Comparison of ENCODE assay signal across 8 cellular contexts in genomic region chr11:3854660-3854976, GRCh38. TPM values are rescaled to one million over a fixed set of nuclear protein-coding genes. Genes with fewer than 3 reads are reported as not detected.
DNase-seq lines count a peak whose midpoint lies in the region; ATAC-seq and TF ChIP-seq lines count a peak whose summit lies in the region.

No MANE protein-coding gene starts in this region.

- H3K79me2 ChIP-seq in GM23338 (replicated peaks; ENCODE audit: insufficient read depth) = 0 out of 2 replicates have a peak, but pooled peaks cover 4% of the 10 kb centered on the region
- H3K79me2 ChIP-seq in SU-DHL-6 (ENCODE audit: insufficient read depth, low read length) = peaks cover 30% of the 10 kb centered on the region
- peaks cover 39% of the 10 kb centered on the region for H3K79me2 ChIP-seq in smooth muscle cell (ENCODE audit: low read depth)

- peaks cover 19% of the 10 kb centered on the region for H3K27me3 ChIP-seq in GM23338 (ENCODE audit: insufficient read depth)
- no peaks in the 10 kb centered on the region for H3K27me3 ChIP-seq in SU-DHL-6 (ENCODE audit: low read length)
- no peaks in the 10 kb centered on the region for H3K27me3 ChIP-seq in foreskin keratinocyte
- no peaks in the 10 kb centered on the region for H3K27me3 ChIP-seq in smooth muscle cell (ENCODE audit: low read depth)

- H3F3A ChIP-seq in GM23338 (replicated peaks; ENCODE audit: low read depth) (peaks cover 5% of the 10 kb centered on the region; the same call in 1 of the 2 replicates), SU-DHL-6 (ENCODE audit: insufficient read depth) (peaks cover 16% of the 10 kb centered on the region), smooth muscle cell (ENCODE audit: low read depth) (no peaks in the 10 kb centered on the region)

- DNase-seq in GM23338 (ENCODE audit: low spot score) (peak; percentile 68), foreskin keratinocyte (peak in 1 of 2 donors; percentile 54), smooth muscle cell (lab: John Stamatoyannopoulos, UW; ENCODE audit: unreplicated experiment) (no peak), midbrain (lab: John Stamatoyannopoulos, UW) (no peak), islet precursor cell (no peak)

- H3K4me3 Mint-ChIP-seq in GM23338 = peak overlapping the region; percentile 79

- H3K27me3 Mint-ChIP-seq in GM23338 (ENCODE audit: insufficient read depth, low read depth, poor library complexity) = peaks cover 16% of the 10 kb centered on the region

- no peaks in the 10 kb centered on the region for H3K36me3 ChIP-seq in GM23338 (ENCODE audit: insufficient read depth)
- no peaks in the 10 kb centered on the region for H3K36me3 ChIP-seq in SU-DHL-6 (ENCODE audit: low read length)
- no peaks in the 10 kb centered on the region for H3K36me3 ChIP-seq in smooth muscle cell (ENCODE audit: low read depth)

- no peaks in the 10 kb centered on the region for H3K9me3 Mint-ChIP-seq in GM23338

- H2AFZ ChIP-seq in GM23338 = peak overlapping the region; percentile 97
- peak overlapping the region; percentile 85 for H2AFZ ChIP-seq in SU-DHL-6 (ENCODE audit: low read depth, low read length, severe bottlenecking)
- H2AFZ ChIP-seq in smooth muscle cell (ENCODE audit: low read depth) = peak overlapping the region; percentile 87

- TF ChIP-seq CTCF in GM23338 (conservative IDR thresholded peaks at IDR 0.05; ENCODE audit: low read depth in 2 of 2) (no peak), SU-DHL-6 (IDR thresholded peaks at IDR 0.05; ENCODE audit: insufficient read depth, low read length, poor library complexity, severe bottlenecking) (no peak), foreskin keratinocyte (conservative IDR thresholded peaks at IDR 0.05) (no peak), smooth muscle cell (IDR thresholded peaks at IDR 0.05; ENCODE audit: borderline replicate concordance, insufficient read depth, poor library complexity, severe bottlenecking) (no peak)

- no peak overlapping the region for H3K27ac ChIP-seq in GM23338 (ENCODE audit: low read depth)
- peak overlapping the region; percentile 93 for H3K27ac ChIP-seq in SU-DHL-6 (ENCODE audit: low read depth, low read length)
- peak overlapping the region; percentile 31 for H3K27ac ChIP-seq in foreskin keratinocyte
- H3K27ac ChIP-seq in smooth muscle cell (ENCODE audit: low read depth) = peak overlapping the region; percentile 29

- H3K27ac Mint-ChIP-seq in GM23338 = no peak overlapping the region

- H3K4me2 ChIP-seq in GM23338 (peak overlapping the region; percentile 91), SU-DHL-6 (ENCODE audit: low read depth, low read length, poor library complexity, severe bottlenecking) (peak overlapping the region; percentile 76), smooth muscle cell (peak overlapping the region; percentile 99)

- H3K36me3 Mint-ChIP-seq in GM23338 (ENCODE audit: low read depth) = no peaks in the 10 kb centered on the region; the same call in 2 of the 3 replicates

- 18% methylated on average over 7 of the region's 7 CpGs for WGBS in smooth muscle cell (ENCODE audit: low lambda C conversion rate)

- H3K4me1 ChIP-seq in GM23338 (ENCODE audit: insufficient read depth) = peaks cover 30% of the 10 kb centered on the region
- H3K4me1 ChIP-seq in foreskin keratinocyte = peaks cover 7% of the 10 kb centered on the region
- H3K4me1 ChIP-seq in smooth muscle cell (ENCODE audit: low read depth) = peaks cover 11% of the 10 kb centered on the region

- H3K9me3 ChIP-seq in SU-DHL-6 (ENCODE audit: insufficient read depth, low read length) (no peaks in the 10 kb centered on the region), smooth muscle cell (replicated peaks; ENCODE audit: low read depth) (no peaks in the 10 kb centered on the region)

- H3K9ac ChIP-seq in SU-DHL-6 (ENCODE audit: low read length) (peak overlapping the region; percentile 72), smooth muscle cell (ENCODE audit: low read depth) (no peak overlapping the region)

- H3K9me2 ChIP-seq in GM23338 (ENCODE audit: insufficient read depth) = no peaks in the 10 kb centered on the region
- H3K9me2 ChIP-seq in SU-DHL-6 (replicated peaks; ENCODE audit: insufficient read depth, low read length) = no peaks in the 10 kb centered on the region

- H4K20me1 ChIP-seq in GM23338 (replicated peaks; ENCODE audit: insufficient read depth) = peaks cover 6% of the 10 kb centered on the region; the same call in 1 of the 2 replicates
- H4K20me1 ChIP-seq in SU-DHL-6 (ENCODE audit: low read depth, low read length) = no peaks in the 10 kb centered on the region; the same call in 1 of the 2 replicates
- H4K20me1 ChIP-seq in smooth muscle cell (ENCODE audit: low read depth) = peaks cover 32% of the 10 kb centered on the region

- H3K4me1 Mint-ChIP-seq in GM23338 = peaks cover 32% of the 10 kb centered on the region

- ATAC-seq in GM23338 (peak; percentile 23), foreskin keratinocyte (peak; percentile 10), GM21737 (IDR thresholded peaks at IDR 0.05; ENCODE audit: unreplicated experiment) (no peak), HG03135 (IDR thresholded peaks at IDR 0.05; ENCODE audit: unreplicated experiment) (no peak)

- H3K4me3 ChIP-seq in GM23338 (peak overlapping the region; percentile 93), SU-DHL-6 (ENCODE audit: insufficient read depth, low read length, poor library complexity, severe bottlenecking) (peak overlapping the region; percentile 40), smooth muscle cell (peak overlapping the region; percentile 78)

TF ChIP-seq in GM23338, 12 proteins besides CTCF, POLR2A, EP300 and RAD21:
- TF ChIP-seq, protein P1, sequence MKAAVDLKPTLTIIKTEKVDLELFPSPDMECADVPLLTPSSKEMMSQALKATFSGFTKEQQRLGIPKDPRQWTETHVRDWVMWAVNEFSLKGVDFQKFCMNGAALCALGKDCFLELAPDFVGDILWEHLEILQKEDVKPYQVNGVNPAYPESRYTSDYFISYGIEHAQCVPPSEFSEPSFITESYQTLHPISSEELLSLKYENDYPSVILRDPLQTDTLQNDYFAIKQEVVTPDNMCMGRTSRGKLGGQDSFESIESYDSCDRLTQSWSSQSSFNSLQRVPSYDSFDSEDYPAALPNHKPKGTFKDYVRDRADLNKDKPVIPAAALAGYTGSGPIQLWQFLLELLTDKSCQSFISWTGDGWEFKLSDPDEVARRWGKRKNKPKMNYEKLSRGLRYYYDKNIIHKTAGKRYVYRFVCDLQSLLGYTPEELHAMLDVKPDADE (IDR thresholded peaks at IDR 0.05) = peak; percentile 35; the same call in 1 of the 2 replicates
- TF ChIP-seq CREB1 (CRISPR knock-in tag; IDR thresholded peaks at IDR 0.05; ENCODE audit: low read depth) = no peak

RNA-seq across cellular contexts. Expression of gene STIM1, which starts 0.8 kb away (rescaled TPM):
- total RNA-seq in GM23338 (2014; rRNA removed; shearing (Covaris generic)) = 9.3 and 14.0 TPM in 2 replicates
- 3.5 and 3.9 TPM in 2 replicates for polyA plus RNA-seq in GM23338 (2016; fragmentation: Nextera tagmentation; extraction: Ambion mirVana)
- 22.8 and 24.7 TPM in 2 replicates for total RNA-seq in foreskin keratinocyte
- 13.0 and 13.6 TPM in 2 replicates for polyA plus RNA-seq in foreskin keratinocyte
- 19.0 and 31.5 TPM in 2 replicates for total RNA-seq in smooth muscle cell
- 15.3 and 25.3 TPM in 2 replicates for polyA plus RNA-seq in smooth muscle cell

RNA-seq across cellular contexts. Expression of gene RHOG, which starts 13.9 kb away (rescaled TPM):
- 38.6 and 39.5 TPM in 2 replicates for total RNA-seq in GM23338 (2014; rRNA removed; shearing (Covaris generic))
- polyA plus RNA-seq in GM23338 (2016; fragmentation: Nextera tagmentation; extraction: Ambion mirVana) (23.2 and 26.3 TPM in 2 replicates), foreskin keratinocyte (82.9 and 88.5 TPM in 2 replicates), smooth muscle cell (32.7 and 51.3 TPM in 2 replicates)
- total RNA-seq in foreskin keratinocyte (45.9 and 47.2 TPM in 2 replicates), smooth muscle cell (20.2 and 20.7 TPM in 2 replicates)

RNA-seq across cellular contexts. Expression of gene PGAP2, which starts 46.3 kb away (rescaled TPM):
- total RNA-seq in GM23338 (2014; rRNA removed; shearing (Covaris generic)) = 43.2 TPM in 2 replicates
- polyA plus RNA-seq in GM23338 (2016; fragmentation: Nextera tagmentation; extraction: Ambion mirVana) (37.8 and 39.3 TPM in 2 replicates), foreskin keratinocyte (25.5 and 26.8 TPM in 2 replicates), smooth muscle cell (10.9 and 22.9 TPM in 2 replicates)
- total RNA-seq in foreskin keratinocyte (19.8 and 20.5 TPM in 2 replicates), smooth muscle cell (8.7 and 9.5 TPM in 2 replicates)

RNA-seq across cellular contexts. Expression of gene NUP98, which starts 57.3 kb away (rescaled TPM):
- 170 and 174 TPM in 2 replicates for total RNA-seq in GM23338 (2014; rRNA removed; shearing (Covaris generic))
- polyA plus RNA-seq in GM23338 (2016; fragmentation: Nextera tagmentation; extraction: Ambion mirVana) = 20.7 and 23.9 TPM in 2 replicates
- total RNA-seq in foreskin keratinocyte = 79.4 and 82.2 TPM in 2 replicates
- polyA plus RNA-seq in foreskin keratinocyte = 26.2 and 33.0 TPM in 2 replicates
- total RNA-seq in smooth muscle cell = 81.8 and 84.0 TPM in 2 replicates
- polyA plus RNA-seq in smooth muscle cell = 15.8 and 19.6 TPM in 2 replicates

Comparison
In these comparisons a context has a peak if more than half of its experiments do, and no peak if none do; other contexts are left out.
1. ATAC-seq: peak in GM23338 (single experiment) and foreskin keratinocyte (single experiment); none in GM21737 (single experiment) and HG03135 (single experiment).
2. H3K4me3 ChIP-seq: peak in every context shown above with its lines; median percentile 93 in GM23338; 78 in smooth muscle cell; 40 in SU-DHL-6.
3. Peak in every context shown above with its lines, with median percentiles within 50 percentile points of each other: H2AFZ ChIP-seq and H3K4me2 ChIP-seq.